In the genomic region with DNA sequence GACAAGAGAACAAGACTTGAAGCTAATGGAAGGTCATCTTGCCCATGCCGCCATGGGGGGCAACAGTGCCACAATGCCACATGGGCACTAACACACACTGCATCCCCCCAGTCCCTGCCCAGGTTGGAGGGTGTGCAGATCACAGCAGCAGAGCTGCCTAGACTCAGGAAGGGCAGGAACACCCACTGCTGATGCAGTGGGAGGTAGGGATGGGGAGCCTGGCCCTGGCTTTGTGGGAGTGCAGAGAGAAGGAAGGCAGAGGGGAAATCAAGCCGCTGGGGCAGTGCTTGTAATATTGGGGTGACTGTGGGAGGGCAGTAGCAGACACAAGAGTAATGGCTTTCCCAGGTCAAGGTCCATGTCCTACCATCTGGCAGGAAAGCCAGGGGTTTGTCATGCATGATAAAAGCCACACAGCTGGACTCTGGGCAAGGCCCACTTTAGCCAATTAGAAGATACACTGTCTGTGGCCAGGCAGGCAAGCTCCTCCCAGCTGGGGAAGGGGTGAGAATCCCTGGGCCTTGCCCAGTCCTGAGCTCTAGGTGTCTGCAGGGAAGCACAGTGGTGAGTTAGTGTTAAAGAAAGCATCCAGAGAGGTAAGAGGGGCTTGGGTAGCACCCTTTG, we compare ENCODE assay signal across 24 cellular contexts. TPM values are rescaled to one million over a fixed set of nuclear protein-coding genes. Genes with fewer than 3 reads are reported as not detected.
DNase-seq lines count a peak whose midpoint lies in the region; ATAC-seq, FAIRE-seq and TF ChIP-seq lines count a peak whose summit lies in the region.
"Had no signal": no experiment of that assay in that cellular context is flagged by ENCODE, and none has a peak within 500 bp of the region (broad histone marks: within the 10 kb centered on the region; RNA-seq: fewer than 3 reads in every experiment).

No MANE protein-coding gene starts in this region.

- BruUV-seq in HCT116 (replicated peaks; lab: Mats Ljungman, UMichigan) (TSS peak; percentile 31), GM12878 (replicated peaks; lab: Mats Ljungman, UMichigan) (no TSS peak)

- no peak overlapping the region for H3K4me2 ChIP-seq in HCT116 (ENCODE audit: low read length)
- no peak overlapping the region for H3K4me2 ChIP-seq in GM12878 (ENCODE audit: control insufficient read depth, insufficient read depth)
- H3K4me2 ChIP-seq: neural progenitor cell had no signal

- no peak overlapping the region for H3K4me3 ChIP-seq in HCT116 (replicated peaks in 1 of 2; ENCODE audit: low read depth in 1 of 2, low read length in 2 of 2)
- no peak overlapping the region for H3K4me3 ChIP-seq in GM12878
- no peak overlapping the region for H3K4me3 ChIP-seq in heart right ventricle
- H3K4me3 ChIP-seq: hepatocyte, neural progenitor cell had no signal

- H3K79me2 ChIP-seq in HCT116 (ENCODE audit: insufficient read depth, low read length) (no peaks in the 10 kb centered on the region), GM12878 (ENCODE audit: control insufficient read depth, insufficient read depth, low read length) (no peaks in the 10 kb centered on the region)
- H3K79me2 ChIP-seq: hepatocyte had no signal

- no peaks in the 10 kb centered on the region for H4K20me1 ChIP-seq in HCT116 (ENCODE audit: insufficient read depth)
- H4K20me1 ChIP-seq in GM12878 (ENCODE audit: control insufficient read depth, insufficient read depth) = no peaks in the 10 kb centered on the region

- ATAC-seq in HCT116 (no peak), GM12878 (peak; percentile 10; the same call in 1 of the 3 replicates), T-cell (replicated peaks in 1 of 4) (no peak), heart right ventricle (no peak)
- ATAC-seq: CD8-positive, alpha-beta T cell had no signal

- H3K27me3 ChIP-seq in HCT116 (ENCODE audit: insufficient read depth, low read length) = no peaks in the 10 kb centered on the region
- H3K27me3 ChIP-seq in GM12878 (replicated peaks in 1 of 2; ENCODE audit: control insufficient read depth in 2 of 2, insufficient read depth in 2 of 2, low read length in 1 of 2) = no peaks in the 10 kb centered on the region
- H3K27me3 ChIP-seq in heart right ventricle = no peaks in the 10 kb centered on the region
- H3K27me3 ChIP-seq: hepatocyte, neural progenitor cell had no signal

- H2AFZ ChIP-seq in HCT116 (ENCODE audit: low read depth, low read length, poor library complexity, severe bottlenecking) = no peak overlapping the region
- no peak overlapping the region for H2AFZ ChIP-seq in GM12878 (ENCODE audit: control insufficient read depth, low read depth, low read length)
- H2AFZ ChIP-seq: hepatocyte, neural progenitor cell had no signal

- RAD21 ChIA-PET in HCT116 (lab: Charles Lee; ENCODE audit: low non-redundant PET in 1 of 2, low total read pairs in 2 of 2, uncharacterized antibody in 2 of 2, unreplicated experiment in 2 of 2) = no interaction called here
- RAD21 ChIA-PET in GM12878 (lab: Charles Lee; ENCODE audit: unreplicated experiment) = interaction anchor here (1.1 to 4.4 kb wide), 8 partner anchors 8 to 140 kb away, joined by 3 to 28 read pairs (median 10); no protein-coding TSS in a partner anchor

- H3K4me1 ChIP-seq in HCT116 (ENCODE audit: control insufficient read depth in 1 of 2, insufficient read depth in 2 of 2, low read length in 2 of 2) = no peaks in the 10 kb centered on the region; a peak in 1 of 4 replicates
- peaks cover 24% of the 10 kb centered on the region for H3K4me1 ChIP-seq in GM12878 (ENCODE audit: control insufficient read depth, insufficient read depth, low read length)
- H3K4me1 ChIP-seq in heart right ventricle = peaks cover 0 to 22% (median 8%) of the 10 kb centered on the region in 9 donors
- H3K4me1 ChIP-seq: neural progenitor cell had no signal

- H3K36me3 Mint-ChIP-seq in T-cell = no peaks in the 10 kb centered on the region
- H3K36me3 Mint-ChIP-seq: CD8-positive, alpha-beta T cell had no signal

- WGBS in GM12878 (ENCODE audit: insufficient coverage, insufficient replicate concordance, low lambda C conversion rate, missing lambda C conversion rate) = 93% methylated on average over 2 of the region's 2 CpGs
- 87 to 94% methylated on average over 2 of the region's 2 CpGs for WGBS in heart right ventricle, 2 donors

- no peaks in the 10 kb centered on the region for H3K9me2 ChIP-seq in HCT116 (ENCODE audit: insufficient read depth)

- H3K27me3 Mint-ChIP-seq in T-cell = no peaks in the 10 kb centered on the region
- H3K27me3 Mint-ChIP-seq: activated B cell treated with CpG ODN at 0.5 μM for 24 hours had no signal

- no peaks in the 10 kb centered on the region for H3K9me3 Mint-ChIP-seq in T-cell
- H3K9me3 Mint-ChIP-seq: activated B cell treated with CpG ODN at 0.5 μM for 24 hours; activated T-helper 2 cell treated with anti-CD3 and anti-CD28 coated beads, Interferon-gamma antibody, Interleukin-2, Interleukin-4, amounts not matched to agents 10 μg/mL and 5 μg/mL and 100 μg/mL, durations not matched to agents 14 hours and 24 hours and 36 hours; CD8-positive, alpha-beta T cell; mesothelial cell of epicardium; neural progenitor cell had no signal

- DNase-seq in HCT116 (ENCODE audit: low read depth, low spot score) (no peak), GM12878 (ENCODE audit: low read depth, low spot score) (no peak), left kidney (ENCODE audit: low read depth, low spot score) (peak; percentile 60), NCI-H446 treated with DMSO at 0.1 percent for 48 hours (lab: John Stamatoyannopoulos, UW) (no peak), cortex of kidney (lab: John Stamatoyannopoulos, UW) (no peak), T-cell (no peak), heart right ventricle (no peak)
- DNase-seq: ACHN; activated B cell treated with CpG ODN at 0.5 μM for 24 hours; CD8-positive, alpha-beta T cell; central memory CD4-positive, alpha-beta T cell; DND-41; kidney glomerular epithelial cell; NCI-H187; Right ventricle myocardium superior; stimulated activated CD4-positive, alpha-beta T cell treated with anti-CD3 and anti-CD28 coated beads, Interleukin-12 subunit alpha, Interleukin-12 subunit beta, amount 100 ng/mL, for 4 hours; T-helper 1 cell had no signal

- no peak for TF ChIP-seq EP300 in GM12878 (IDR thresholded peaks at IDR 0.05; ENCODE audit: borderline replicate concordance in 1 of 2, control insufficient read depth in 1 of 2, low read depth in 2 of 2, low read length in 2 of 2)

- H3K9ac ChIP-seq in HCT116 (ENCODE audit: low read length) (no peak overlapping the region), GM12878 (ENCODE audit: control insufficient read depth, insufficient read depth, low read length) (no peak overlapping the region)
- H3K9ac ChIP-seq: neural progenitor cell had no signal

- TF ChIP-seq POLR2A in HCT116 (IDR thresholded peaks at IDR 0.05; ENCODE audit: borderline replicate concordance, extremely low read depth, insufficient read depth, insufficient read length) (no peak), GM12878 (IDR thresholded peaks at IDR 0.05; ENCODE audit: low read depth, low read length) (no peak)

- POLR2A ChIA-PET in HCT116 (lab: Charles Lee) (interaction anchor here (0.7 kb wide), 1 partner anchor 16 kb away, joined by 3 read pairs; no protein-coding TSS in a partner anchor), GM12878 (lab: Charles Lee) (interaction anchor here (0.9 to 2.7 kb wide), 7 partner anchors 14 to 65 kb away, joined by 4 to 25 read pairs (median 13); a partner anchor contains a TSS), T-cell (lab: Charles Lee) (no interaction called here)

- in situ Hi-C loops in GM12878 (cut with MboI) = no loop called here

- H3K9me3 ChIP-seq in HCT116 (ENCODE audit: control insufficient read depth in 1 of 2, insufficient read depth in 1 of 2, low read depth in 1 of 2, low read length in 2 of 2) = no peaks in the 10 kb centered on the region
- H3K9me3 ChIP-seq in GM12878 (replicated peaks; ENCODE audit: control insufficient read depth, insufficient read depth, low read length) = no peaks in the 10 kb centered on the region
- no peaks in the 10 kb centered on the region for H3K9me3 ChIP-seq in heart right ventricle

- peaks cover 12 to 38% of the 10 kb centered on the region in 2 experiments; a peak in 3 of 4 replicates for H3K36me3 ChIP-seq in HCT116 (ENCODE audit: control insufficient read depth in 1 of 2, insufficient read depth in 2 of 2, low read length in 2 of 2)
- H3K36me3 ChIP-seq in GM12878 (ENCODE audit: control insufficient read depth in 2 of 2, insufficient read depth in 2 of 2, low read length in 1 of 2) = no peaks in the 10 kb centered on the region
- peaks cover 0 to 11% (median 0%) of the 10 kb centered on the region in 9 donors for H3K36me3 ChIP-seq in heart right ventricle
- H3K36me3 ChIP-seq: neural progenitor cell had no signal

- CTCF ChIA-PET in HCT116 (lab: Charles Lee) (no interaction called here), GM12878 (lab: Yijun Ruan, JAX) (interaction anchor here (1.1 to 3.3 kb wide), 14 partner anchors 10 to 135 kb away, joined by 3 to 17 read pairs (median 8); no protein-coding TSS in a partner anchor), T-cell (lab: Charles Lee) (interaction anchor here (1.0 to 2.7 kb wide), 4 partner anchors 10 to 141 kb away, joined by 3 to 25 read pairs (median 4); a partner anchor contains a TSS)

- intact Hi-C loops in HCT116 (cut with micrococcal nuclease) = no loop called here
- intact Hi-C loops in GM12878 (cut with micrococcal nuclease; ENCODE audit: unreplicated experiment) = no loop called here
- intact Hi-C loops in heart right ventricle (cut with DNase I) = loop anchor here in 1 of 10 donors (5.0 kb wide), 1 partner anchor 41 kb away; no protein-coding TSS in a partner anchor

- H3K27ac ChIP-seq in 22Rv1 (peak overlapping the region; percentile 47), HCT116 (ENCODE audit: low read depth, low read length) (no peak overlapping the region), GM12878 (ENCODE audit: control insufficient read depth, insufficient read depth) (no peak overlapping the region), heart right ventricle (no peak overlapping the region)
- H3K27ac ChIP-seq: hepatocyte, neural progenitor cell had no signal

- peak overlapping the region in 1 of 3 donors; percentile 63 for H3K4me3 Mint-ChIP-seq in T-cell
- H3K4me3 Mint-ChIP-seq: mesothelial cell of epicardium, neural progenitor cell had no signal

- peaks cover 35 to 42% (median 35%) of the 10 kb centered on the region in 3 donors for H3K4me1 Mint-ChIP-seq in T-cell

- SMC1A ChIA-PET in GM12878 (lab: Charles Lee; ENCODE audit: uncharacterized antibody, unreplicated experiment) = interaction anchor here (0.6 to 3.4 kb wide), 17 partner anchors 9 to 101 kb away, joined by 3 to 29 read pairs (median 5); no protein-coding TSS in a partner anchor

- FAIRE-seq in GM12878 (lab: Jason Lieb, UNC) = no peak
- FAIRE-seq: GM18507 had no signal

- TF ChIP-seq CTCF in 22Rv1 (IDR thresholded peaks at IDR 0.05) (no peak), HCT116 (IDR thresholded peaks at IDR 0.05 in 2 of 3, conservative IDR thresholded peaks at IDR 0.05 in 1 of 3; ENCODE audit: borderline replicate concordance in 1 of 3, insufficient read depth in 1 of 3, low read depth in 2 of 3, low read length in 2 of 3) (no peak), GM12878 (IDR thresholded peaks at IDR 0.05 in 2 of 3, conservative IDR thresholded peaks at IDR 0.05 in 1 of 3; ENCODE audit: control insufficient read depth in 2 of 3, extremely low read depth in 1 of 3, insufficient read depth in 1 of 3, low read depth in 3 of 3, low read length in 3 of 3) (no peak), heart right ventricle (IDR thresholded peaks at IDR 0.05) (no peak)

- peak overlapping the region in 1 of 2 donors; percentile 4 for H3K27ac Mint-ChIP-seq in T-cell
- H3K27ac Mint-ChIP-seq: neural progenitor cell had no signal

- no peak for TF ChIP-seq RAD21 in HCT116 (IDR thresholded peaks at IDR 0.05; ENCODE audit: low read depth)
- no peak for TF ChIP-seq RAD21 in GM12878 (IDR thresholded peaks at IDR 0.05; ENCODE audit: insufficient read depth, low read depth, low read length)

RNA-seq across cellular contexts. Expression of a gene that starts 25.4 kb away (rescaled TPM):
- total RNA-seq in HCT116 (2021; ENCODE audit: unreplicated experiment) (44.2 TPM), GM12878 (2014; rRNA removed) (13.8 and 17.1 TPM in 2 replicates), GM12878 (2014; rRNA removed; fragmentation: Illumina TruSeq; extraction: Trizol) (8.1 and 9.1 TPM in 2 replicates), GM12878 (2021) (47.3 and 53.0 TPM in 2 replicates), T-cell (100 to 1,000 TPM in 2 of 5 donors, 10 to 100 TPM in 3; 60.7 to 133 (median 79.3) TPM), heart right ventricle (100 to 1,000 TPM in 4 of 10 donors, 10 to 100 TPM in 6; 81.1 to 127 (median 96.5) TPM)
- polyA plus RNA-seq in HCT116 (2012) = 39.9 and 55.3 TPM in 2 replicates
- total RNA-seq in GM12878 (2013; cell fraction: nucleolus; rRNA removed) = 44.6 and 59.9 TPM in 2 replicates
- 10.6 TPM for polyA plus RNA-seq in GM12878 (2011; ENCODE audit: low read depth)
- polyA plus RNA-seq in GM12878 (2011; rRNA removed) (4.7 and 12.0 TPM in 2 replicates), GM12878 (2014; fragmentation: Illumina TruSeq; extraction: Trizol) (11.2 and 16.5 TPM in 2 replicates), GM12878 (2014; fragmentation: Nextera tagmentation; extraction: Ambion mirVana) (1 to 10 TPM in 1 of 2 experiments, under 1 TPM in 1; 0.61 to 1.3 TPM), GM12878 (2014; rRNA removed) (23.7 and 26.4 TPM in 2 replicates), GM12878 (2016; fragmentation: Nextera tagmentation; extraction: Ambion mirVana) (10 to 100 TPM; 38.2 to 44.2 TPM), heart right ventricle (10 to 100 TPM; 31.6 to 37.7 TPM)
- 16.5 and 18.1 TPM in 2 replicates for polyA plus RNA-seq in GM12878 (2011; cell fraction: cytosol; rRNA removed)
- 34.0 and 52.7 TPM in 2 replicates for polyA plus RNA-seq in GM12878 (2011; cell fraction: nucleus; rRNA removed)
- polyA plus RNA-seq in GM12878 (2012) = 27.0 and 28.1 TPM in 2 replicates
- polyA minus RNA-seq in GM12878 (2011; rRNA and poly(A)+ RNA removed) = 13.3 and 13.9 TPM in 2 replicates
- 14.3 and 15.9 TPM in 2 replicates for polyA minus RNA-seq in GM12878 (2011; cell fraction: cytosol; rRNA and poly(A)+ RNA removed)
- polyA minus RNA-seq in GM12878 (2011; cell fraction: nucleus; rRNA and poly(A)+ RNA removed) = 11.0 and 24.5 TPM in 2 replicates

RNA-seq across cellular contexts. Expression of a gene that starts 46.4 kb away (rescaled TPM):
- total RNA-seq in HCT116 (2021; ENCODE audit: unreplicated experiment) (38.8 TPM), GM12878 (2014; rRNA removed) (7.6 and 8.9 TPM in 2 replicates), GM12878 (2014; rRNA removed; fragmentation: Illumina TruSeq; extraction: Trizol) (5.1 and 6.4 TPM in 2 replicates), GM12878 (2021) (10.5 and 11.3 TPM in 2 replicates), T-cell (under 1 TPM in 4 of 5 donors, not detected in 1; 0.13 to 0.19 (median 0.18) TPM), heart right ventricle (1 to 10 TPM in 3 of 10 donors, under 1 TPM in 7; 0.07 to 3.8 (median 0.39) TPM)
- polyA plus RNA-seq in HCT116 (2012) = 50.5 and 52.1 TPM in 2 replicates
- total RNA-seq in GM12878 (2013; cell fraction: nucleolus; rRNA removed) = 18.5 and 21.9 TPM in 2 replicates
- polyA plus RNA-seq in GM12878 (2011; ENCODE audit: low read depth) = 3.1 TPM
- polyA plus RNA-seq in GM12878 (2011; rRNA removed) (4.9 and 8.1 TPM in 2 replicates), GM12878 (2014; fragmentation: Illumina TruSeq; extraction: Trizol) (4.4 and 7.1 TPM in 2 replicates), GM12878 (2014; fragmentation: Nextera tagmentation; extraction: Ambion mirVana) (1 to 10 TPM; 1.1 to 1.2 TPM), GM12878 (2014; rRNA removed) (10.5 and 10.7 TPM in 2 replicates), GM12878 (2016; fragmentation: Nextera tagmentation; extraction: Ambion mirVana) (1 to 10 TPM; 8.9 to 9.4 TPM), heart right ventricle (under 1 TPM; 0.09 to 0.22 TPM)
- 5.4 and 7.0 TPM in 2 replicates for polyA plus RNA-seq in GM12878 (2011; cell fraction: cytosol; rRNA removed)
- polyA plus RNA-seq in GM12878 (2011; cell fraction: nucleus; rRNA removed) = 58.8 and 67.9 TPM in 2 replicates
- 5.4 and 7.3 TPM in 2 replicates for polyA plus RNA-seq in GM12878 (2012)
- polyA minus RNA-seq in GM12878 (2011; rRNA and poly(A)+ RNA removed) = 6.6 and 8.0 TPM in 2 replicates
- polyA minus RNA-seq in GM12878 (2011; cell fraction: cytosol; rRNA and poly(A)+ RNA removed) = 2.7 and 2.9 TPM in 2 replicates
- 7.0 and 9.4 TPM in 2 replicates for polyA minus RNA-seq in GM12878 (2011; cell fraction: nucleus; rRNA and poly(A)+ RNA removed)

RNA-seq across cellular contexts. Expression of a gene that starts 53.6 kb away (rescaled TPM):
- total RNA-seq in HCT116 (2021; ENCODE audit: unreplicated experiment) (not detected), GM12878 (2014; rRNA removed) (4.5 and 4.6 TPM in 2 replicates), GM12878 (2014; rRNA removed; fragmentation: Illumina TruSeq; extraction: Trizol) (2.1 and 2.9 TPM in 2 replicates), GM12878 (2021) (4.7 and 6.4 TPM in 2 replicates), T-cell (10 to 100 TPM in 4 of 5 donors, 1 to 10 TPM in 1; 9.9 to 43.6 (median 16.4) TPM), heart right ventricle (under 1 TPM in 1 of 10 donors, not detected in 9; 0.21 TPM)
- 0.10 and 0.21 TPM in 2 replicates for polyA plus RNA-seq in HCT116 (2012)
- total RNA-seq in GM12878 (2013; cell fraction: nucleolus; rRNA removed) = not detected in 2 replicates
- 1.6 TPM for polyA plus RNA-seq in GM12878 (2011; ENCODE audit: low read depth)
- polyA plus RNA-seq in GM12878 (2011; rRNA removed) (not detected in 2 replicates), GM12878 (2014; fragmentation: Illumina TruSeq; extraction: Trizol) (1.4 and 4.0 TPM in 2 replicates), GM12878 (2014; fragmentation: Nextera tagmentation; extraction: Ambion mirVana) (under 1 TPM; 0.05 TPM), GM12878 (2014; rRNA removed) (3.7 and 4.2 TPM in 2 replicates), GM12878 (2016; fragmentation: Nextera tagmentation; extraction: Ambion mirVana) (1 to 10 TPM; 1.4 to 1.9 TPM), heart right ventricle (under 1 TPM in 1 of 2 donors, not detected in 1; 0.03 TPM)
- polyA plus RNA-seq in GM12878 (2011; cell fraction: cytosol; rRNA removed) = 0.05 TPM in 1 of 2 replicates, not detected in the other
- polyA plus RNA-seq in GM12878 (2011; cell fraction: nucleus; rRNA removed) = 0.13 and 0.16 TPM in 2 replicates
- 2.7 and 2.9 TPM in 2 replicates for polyA plus RNA-seq in GM12878 (2012)
- not detected in 2 replicates for polyA minus RNA-seq in GM12878 (2011; rRNA and poly(A)+ RNA removed)
- polyA minus RNA-seq in GM12878 (2011; cell fraction: cytosol; rRNA and poly(A)+ RNA removed) = not detected in 2 replicates
- not detected in 2 replicates for polyA minus RNA-seq in GM12878 (2011; cell fraction: nucleus; rRNA and poly(A)+ RNA removed)
- total RNA-seq: hepatocyte, mesothelial cell of epicardium, NCI-H460, Right ventricle myocardium superior had no signal
- polyA plus RNA-seq: hepatocyte had no signal

Comparison
In these comparisons a context has a peak if more than half of its experiments do, and no peak if none do; other contexts are left out.
1. POLR2A ChIA-PET loops: an anchor here in HCT116 (0.7 kb wide) and GM12878 (0.9 to 2.7 kb wide); none called in T-cell.